Comparison of ENCODE assay signal across 11 cellular contexts in the genomic region with DNA sequence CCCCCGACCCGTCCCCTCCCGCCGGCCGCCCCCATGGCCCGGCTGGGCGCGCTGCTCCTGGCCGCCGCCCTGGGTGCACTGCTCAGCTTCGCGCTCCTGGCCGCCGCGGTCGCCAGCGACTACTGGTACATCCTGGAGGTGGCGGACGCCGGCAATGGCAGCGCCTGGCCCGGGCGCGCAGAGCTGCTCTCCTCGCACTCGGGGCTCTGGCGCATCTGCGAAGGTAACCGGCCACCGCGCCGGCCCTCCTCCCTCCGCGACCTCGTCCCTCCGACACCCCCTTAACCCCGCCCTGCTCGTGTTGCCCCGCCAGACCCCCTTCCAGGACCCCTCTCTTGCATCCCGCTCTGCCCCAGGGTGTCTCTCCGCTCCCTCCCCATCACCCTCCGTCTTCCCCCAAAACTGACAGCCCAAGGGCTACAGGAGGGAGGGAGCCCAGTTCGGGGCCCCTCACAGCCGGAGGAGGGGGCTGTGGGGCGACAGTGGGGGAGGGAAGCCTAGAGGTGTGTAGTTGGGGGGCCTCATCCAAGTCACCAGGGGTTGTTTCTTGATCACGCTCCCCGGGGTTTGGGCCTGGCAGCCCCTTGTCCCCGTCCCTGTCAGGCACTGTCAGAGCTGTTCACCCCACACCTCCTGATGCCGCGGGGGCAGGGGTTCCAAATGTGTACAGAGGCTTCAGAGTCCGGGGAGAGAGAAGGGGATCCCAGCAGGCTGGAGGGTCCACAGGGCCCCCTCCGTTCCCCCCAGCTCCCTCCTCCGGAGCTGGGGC. TPM values are rescaled to one million over a fixed set of nuclear protein-coding genes. Genes with fewer than 3 reads are reported as not detected.
DNase-seq lines count a peak whose midpoint lies in the region; ATAC-seq, FAIRE-seq and TF ChIP-seq lines count a peak whose summit lies in the region.
"Had no signal": no experiment of that assay in that cellular context is flagged by ENCODE, and none has a peak within 500 bp of the region (broad histone marks: within the 10 kb centered on the region; RNA-seq: fewer than 3 reads in every experiment).

No MANE protein-coding gene starts in this region.

- no peaks in the 10 kb centered on the region for H3K9me3 ChIP-seq in BLaER1 treated with 17β-estradiol and CSF1 and Interleukin-3, amounts not matched to agents 10 nM and 100 nM (replicated peaks in 1 of 11)
- H3K9me3 ChIP-seq: colonic mucosa had no signal

- H3K36me3 Mint-ChIP-seq in memory B cell (no peaks in the 10 kb centered on the region), progenitor cell of endocrine pancreas (ENCODE audit: insufficient read depth) (no peaks in the 10 kb centered on the region)

- H3K4me3 ChIP-seq in BLaER1 treated with 17β-estradiol and CSF1 and Interleukin-3, amounts not matched to agents 10 nM and 100 nM, result peak overlapping the region in 9 of 10 experiments; percentile 34 to 63 (median 45); a peak in 15 of 20 replicates
- peak overlapping the region; percentile 53 for H3K4me3 ChIP-seq in H7 (ENCODE audit: insufficient read depth, low read depth, low read length)
- H3K4me3 ChIP-seq: colonic mucosa had no signal

- peak; percentile 66 for ATAC-seq in memory B cell (ENCODE audit: low read depth)
- ATAC-seq in HG02610 (IDR thresholded peaks at IDR 0.05; ENCODE audit: unreplicated experiment), result no peak
- ATAC-seq in GM19328 (IDR thresholded peaks at IDR 0.05; ENCODE audit: unreplicated experiment), result no peak

- no peaks in the 10 kb centered on the region for H3K36me3 ChIP-seq in BLaER1 treated with 17β-estradiol and CSF1 and Interleukin-3, amounts not matched to agents 10 nM and 100 nM
- no peaks in the 10 kb centered on the region for H3K36me3 ChIP-seq in H7 (replicated peaks; ENCODE audit: control insufficient read depth, insufficient read depth, low read length)
- H3K36me3 ChIP-seq: colonic mucosa had no signal

- H3K4me1 ChIP-seq in BLaER1 treated with 17β-estradiol and CSF1 and Interleukin-3, amounts not matched to agents 10 nM and 100 nM, result peaks cover 23 to 82% (median 61%) of the 10 kb centered on the region in 10 experiments
- H3K4me1 ChIP-seq: colonic mucosa had no signal

- peaks cover 0 to 20% (median 11%) of the 10 kb centered on the region in 11 experiments; a peak in 9 of 22 replicates for H4K20me1 ChIP-seq in BLaER1 treated with 17β-estradiol and CSF1 and Interleukin-3, amounts not matched to agents 10 nM and 100 nM

- peaks cover 28% of the 10 kb centered on the region for H3K27me3 Mint-ChIP-seq in memory B cell
- peaks cover 45% of the 10 kb centered on the region for H3K27me3 Mint-ChIP-seq in progenitor cell of endocrine pancreas

- peaks cover 11% of the 10 kb centered on the region for H3K4me1 Mint-ChIP-seq in memory B cell
- H3K4me1 Mint-ChIP-seq in progenitor cell of endocrine pancreas (ENCODE audit: low read depth), result no peaks in the 10 kb centered on the region

- peaks cover 22 to 34% (median 32%) of the 10 kb centered on the region in 11 experiments for H3K27me3 ChIP-seq in BLaER1 treated with 17β-estradiol and CSF1 and Interleukin-3, amounts not matched to agents 10 nM and 100 nM
- H3K27me3 ChIP-seq in H7 (ENCODE audit: control insufficient read depth, insufficient read depth, low read length), result peaks cover 30% of the 10 kb centered on the region

- H3K27ac Mint-ChIP-seq in memory B cell, result no peak overlapping the region
- H3K27ac Mint-ChIP-seq in progenitor cell of endocrine pancreas, result no peak overlapping the region

- peak overlapping the region; percentile 71 to 96 (median 86) for H3K4me2 ChIP-seq in BLaER1 treated with 17β-estradiol and CSF1 and Interleukin-3, amounts not matched to agents 10 nM and 100 nM

- H3K9ac ChIP-seq in BLaER1 treated with 17β-estradiol and CSF1 and Interleukin-3, amounts not matched to agents 10 nM and 100 nM, result peak overlapping the region in 4 of 11 experiments; percentile 13 to 54 (median 50); a peak in 7 of 22 replicates

- DNase-seq in H7, result peak; percentile 89
- DNase-seq in memory B cell (ENCODE audit: low spot score in 2 of 2), result peak in 1 of 2 donors; percentile 41
- DNase-seq in HTR-8/SVneo (ENCODE audit: insufficient read length, low spot score), result no peak
- no peak for DNase-seq in progenitor cell of endocrine pancreas (ENCODE audit: low spot score, unreplicated experiment)
- DNase-seq: colonic mucosa, RPMI8226 had no signal

- no peak for FAIRE-seq in HTR-8/SVneo (lab: Jason Lieb, UNC)

- H3K27ac ChIP-seq in BLaER1 treated with 17β-estradiol and CSF1 and Interleukin-3, amounts not matched to agents 10 nM and 100 nM, result no peak overlapping the region
- peak overlapping the region; percentile 95 for H3K27ac ChIP-seq in angular gyrus (ENCODE audit: low read depth, low read length)
- H3K27ac ChIP-seq: colonic mucosa had no signal

- H3K4me3 Mint-ChIP-seq in memory B cell (peak overlapping the region; percentile 52), progenitor cell of endocrine pancreas (ENCODE audit: low read depth) (no peak overlapping the region)

- no peak for TF ChIP-seq CTCF in progenitor cell of endocrine pancreas (IDR thresholded peaks at IDR 0.05; ENCODE audit: unreplicated experiment)

- H3K9me3 Mint-ChIP-seq in memory B cell (no peaks in the 10 kb centered on the region), progenitor cell of endocrine pancreas (ENCODE audit: low read depth) (no peaks in the 10 kb centered on the region)

RNA-seq across cellular contexts. Expression of gene TMEM235, which starts 0.7 kb away (rescaled TPM):
- total RNA-seq in H7 (2014; rRNA removed; shearing (Covaris generic)), result not detected in 2 replicates
- not detected in 2 replicates for total RNA-seq in progenitor cell of endocrine pancreas
- total RNA-seq: colonic mucosa, MCF 10A had no signal

RNA-seq across cellular contexts. Expression of gene BIRC5, which starts 18.1 kb away (rescaled TPM):
- 152 and 154 TPM in 2 replicates for total RNA-seq in H7 (2014; rRNA removed; shearing (Covaris generic))
- total RNA-seq in progenitor cell of endocrine pancreas, result 28.9 and 30.0 TPM in 2 replicates

RNA-seq across cellular contexts. Expression of gene AFMID, which starts 45.0 kb away (rescaled TPM):
- total RNA-seq in H7 (2014; rRNA removed; shearing (Covaris generic)), result 36.4 and 43.0 TPM in 2 replicates
- 26.5 and 27.9 TPM in 2 replicates for total RNA-seq in progenitor cell of endocrine pancreas

RNA-seq across cellular contexts. Expression of gene TK1, which starts 45.3 kb away (rescaled TPM):
- 48.4 and 56.5 TPM in 2 replicates for total RNA-seq in H7 (2014; rRNA removed; shearing (Covaris generic))
- 27.9 and 29.1 TPM in 2 replicates for total RNA-seq in progenitor cell of endocrine pancreas
